In the genomic region with DNA sequence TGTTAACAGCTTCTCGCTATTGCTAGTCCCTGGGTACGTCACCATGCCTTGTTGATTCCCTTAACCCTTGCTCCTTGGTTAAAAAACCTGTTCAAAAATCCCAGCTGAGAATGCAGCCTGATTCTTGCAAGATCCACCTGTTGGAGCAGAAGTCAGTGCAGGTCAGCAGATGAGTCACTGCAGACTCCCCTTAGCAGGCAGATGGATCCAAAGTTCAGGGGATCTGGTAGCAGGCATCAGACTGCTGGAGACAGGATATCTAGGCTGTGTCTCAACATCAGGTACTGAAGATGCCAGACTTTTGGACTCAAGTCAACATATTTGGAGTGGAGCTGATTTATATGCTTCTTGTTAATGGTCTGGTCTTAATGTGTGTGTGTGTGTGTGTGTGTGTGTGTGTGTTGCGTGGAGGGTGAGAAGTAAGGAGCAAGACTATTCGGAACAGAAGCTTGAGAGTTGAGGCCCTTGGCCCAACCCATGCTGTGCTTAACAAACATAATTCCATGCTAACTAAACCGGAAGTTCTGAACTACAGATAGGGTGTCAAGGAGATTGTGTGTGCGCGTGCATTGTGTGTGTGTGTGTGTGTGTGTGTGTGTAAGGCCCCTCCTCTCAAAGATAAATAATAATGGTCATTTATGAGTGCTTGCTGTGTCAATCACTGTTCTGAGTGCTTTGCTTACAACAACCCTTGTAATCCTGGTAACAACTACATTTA, we compare ENCODE assay signal across 11 cellular contexts. TPM values are rescaled to one million over a fixed set of nuclear protein-coding genes. Genes with fewer than 3 reads are reported as not detected.
A peak's percentile ranks its signal among the peaks of the same experiment; 100 is the strongest.
DNase-seq lines count a peak whose midpoint lies in the region; ATAC-seq and TF ChIP-seq lines count a peak whose summit lies in the region.
"Had no signal": no experiment of that assay in that cellular context is flagged by ENCODE, and none has a peak within 500 bp of the region (broad histone marks: within the 10 kb centered on the region; RNA-seq: fewer than 3 reads in every experiment).

No MANE protein-coding gene starts in this region.

- H3K4me3 ChIP-seq in CD8-positive, alpha-beta T cell (ENCODE audit: low read depth, low read length) = no peak overlapping the region
- H3K4me3 ChIP-seq in A673 (ENCODE audit: low read depth, low read length, poor library complexity, severe bottlenecking) (no peak overlapping the region), lower leg skin (ENCODE audit: low read depth, poor library complexity, severe bottlenecking) (no peak overlapping the region)

- no TSS peak for BruUV-seq in A673 (replicated peaks; lab: Mats Ljungman, UMichigan)

- H3K27me3 ChIP-seq in CD8-positive, alpha-beta T cell (ENCODE audit: insufficient read depth, low read length) = no peaks in the 10 kb centered on the region
- H3K27me3 ChIP-seq in A673 (replicated peaks; ENCODE audit: insufficient read depth, low read depth, low read length, poor library complexity) = no peaks in the 10 kb centered on the region

- peak overlapping the region; percentile 85 for H3K4me3 Mint-ChIP-seq in CD8-positive, alpha-beta T cell
- H3K4me3 Mint-ChIP-seq in HFFc6 = peak overlapping the region; percentile 98; the same call in 1 of the 2 replicates
- peak overlapping the region; percentile 85 for H3K4me3 Mint-ChIP-seq in activated T-helper 2 cell treated with anti-CD3 and anti-CD28 coated beads, Interferon-gamma antibody, Interleukin-2, Interleukin-4, amounts not matched to agents 10 μg/mL and 5 μg/mL and 100 μg/mL, durations not matched to agents 14 hours and 24 hours and 36 hours (ENCODE audit: low read depth)

- peaks cover 9% of the 10 kb centered on the region for H3K4me1 ChIP-seq in CD8-positive, alpha-beta T cell (ENCODE audit: insufficient read depth, low read length)
- H3K4me1 ChIP-seq in A673 (ENCODE audit: insufficient read depth, low read length, poor library complexity, severe bottlenecking) = peaks cover under 1% of the 10 kb centered on the region

- H3K4me1 Mint-ChIP-seq in CD8-positive, alpha-beta T cell (ENCODE audit: low read depth) = peaks cover 22% of the 10 kb centered on the region
- peaks cover 44% of the 10 kb centered on the region for H3K4me1 Mint-ChIP-seq in HFFc6 (ENCODE audit: low read depth)
- peaks cover 35% of the 10 kb centered on the region for H3K4me1 Mint-ChIP-seq in activated T-helper 2 cell treated with anti-CD3 and anti-CD28 coated beads, Interferon-gamma antibody, Interleukin-2, Interleukin-4, amounts not matched to agents 10 μg/mL and 5 μg/mL and 100 μg/mL, durations not matched to agents 14 hours and 24 hours and 36 hours (ENCODE audit: low read depth)

- H3K27ac ChIP-seq in CD8-positive, alpha-beta T cell (ENCODE audit: low read depth, low read length) = no peak overlapping the region
- no peak overlapping the region for H3K27ac ChIP-seq in A673 (ENCODE audit: low read depth, low read length, poor library complexity, severe bottlenecking)

- H3K9me3 Mint-ChIP-seq in CD8-positive, alpha-beta T cell = no peaks in the 10 kb centered on the region
- no peaks in the 10 kb centered on the region for H3K9me3 Mint-ChIP-seq in HFFc6
- H3K9me3 Mint-ChIP-seq in activated T-helper 2 cell treated with anti-CD3 and anti-CD28 coated beads, Interferon-gamma antibody, Interleukin-2, Interleukin-4, amounts not matched to agents 10 μg/mL and 5 μg/mL and 100 μg/mL, durations not matched to agents 14 hours and 24 hours and 36 hours = no peaks in the 10 kb centered on the region

- no peak for TF ChIP-seq CTCF in CD8-positive, alpha-beta T cell (IDR thresholded peaks at IDR 0.05)
- TF ChIP-seq CTCF in HFFc6 (IDR thresholded peaks at IDR 0.05) = no peak
- no peak for TF ChIP-seq CTCF in A673 (conservative IDR thresholded peaks at IDR 0.05; ENCODE audit: low read depth, low read length)
- TF ChIP-seq CTCF in lower leg skin (IDR thresholded peaks at IDR 0.05) = no peak

- DNase-seq in CD8-positive, alpha-beta T cell = no peak
- no peak for DNase-seq in HFFc6
- no peak for DNase-seq in activated T-helper 2 cell treated with anti-CD3 and anti-CD28 coated beads, Interferon-gamma antibody, Interleukin-2, Interleukin-4, amounts not matched to agents 10 μg/mL and 5 μg/mL and 100 μg/mL, durations not matched to agents 14 hours and 24 hours and 36 hours (ENCODE audit: low spot score)
- DNase-seq in mucosa of gallbladder (ENCODE audit: low spot score) = peak; percentile 68
- no peak for DNase-seq in A673 (ENCODE audit: low spot score)
- DNase-seq in lower leg skin (ENCODE audit: low spot score in 2 of 2) = no peak
- no peak for DNase-seq in cerebellum (ENCODE audit: low spot score)
- DNase-seq: dermis blood vessel endothelial cell, retina, RPMI8226 had no signal

- intact Hi-C loops in CD8-positive, alpha-beta T cell (cut with DNase I, micrococcal nuclease) = loop anchor here in 1 of 2 experiments (5.0 kb wide), 1 partner anchor 43 kb away; no protein-coding TSS in a partner anchor
- intact Hi-C loops in activated T-helper 2 cell treated with anti-CD3 and anti-CD28 coated beads, Interferon-gamma antibody, Interleukin-2, Interleukin-4, amounts not matched to agents 10 μg/mL and 5 μg/mL and 100 μg/mL, durations not matched to agents 14 hours and 24 hours and 36 hours (cut with micrococcal nuclease) = loop anchor here (5.0 kb wide), 1 partner anchor 38 kb away; no protein-coding TSS in a partner anchor
- intact Hi-C loops in A673 (cut with micrococcal nuclease; ENCODE audit: unreplicated experiment) = no loop called here
- intact Hi-C loops in lower leg skin (cut with DNase I; ENCODE audit: low total_unique reads) = no loop called here

- H3K36me3 ChIP-seq in CD8-positive, alpha-beta T cell (ENCODE audit: insufficient read depth, low read length) = no peaks in the 10 kb centered on the region
- no peaks in the 10 kb centered on the region for H3K36me3 ChIP-seq in A673 (ENCODE audit: insufficient read depth, low read length, poor library complexity, severe bottlenecking)

- H3K27me3 Mint-ChIP-seq in CD8-positive, alpha-beta T cell (ENCODE audit: low read depth) = peaks cover 13% of the 10 kb centered on the region
- peaks cover 3% of the 10 kb centered on the region; the same call in 1 of the 2 replicates for H3K27me3 Mint-ChIP-seq in HFFc6 (ENCODE audit: insufficient read depth)
- H3K27me3 Mint-ChIP-seq in activated T-helper 2 cell treated with anti-CD3 and anti-CD28 coated beads, Interferon-gamma antibody, Interleukin-2, Interleukin-4, amounts not matched to agents 10 μg/mL and 5 μg/mL and 100 μg/mL, durations not matched to agents 14 hours and 24 hours and 36 hours (ENCODE audit: low read depth) = peaks cover 6% of the 10 kb centered on the region

- ATAC-seq in CD8-positive, alpha-beta T cell = no peak
- no peak for ATAC-seq in HG03439 (IDR thresholded peaks at IDR 0.05; ENCODE audit: unreplicated experiment)

- no peak for TF ChIP-seq POLR2A in lower leg skin (IDR thresholded peaks at IDR 0.05)

- H3K9me3 ChIP-seq in CD8-positive, alpha-beta T cell (ENCODE audit: low read length) = no peaks in the 10 kb centered on the region
- no peaks in the 10 kb centered on the region for H3K9me3 ChIP-seq in A673 (ENCODE audit: low read depth, low read length, poor library complexity, severe bottlenecking)

- CTCF ChIA-PET in CD8-positive, alpha-beta T cell (lab: Charles Lee) = no interaction called here
- CTCF ChIA-PET in A673 (lab: Charles Lee) = no interaction called here

- no peaks in the 10 kb centered on the region for H3K36me3 Mint-ChIP-seq in CD8-positive, alpha-beta T cell
- peaks cover 8% of the 10 kb centered on the region; the same call in 1 of the 2 replicates for H3K36me3 Mint-ChIP-seq in HFFc6 (ENCODE audit: low read depth)
- peaks cover 5% of the 10 kb centered on the region for H3K36me3 Mint-ChIP-seq in activated T-helper 2 cell treated with anti-CD3 and anti-CD28 coated beads, Interferon-gamma antibody, Interleukin-2, Interleukin-4, amounts not matched to agents 10 μg/mL and 5 μg/mL and 100 μg/mL, durations not matched to agents 14 hours and 24 hours and 36 hours (ENCODE audit: low read depth)

- 82 to 85% methylated on average over 7 of the region's 7 CpGs for WGBS in lower leg skin, 2 donors

- H3K27ac Mint-ChIP-seq in CD8-positive, alpha-beta T cell = no peak overlapping the region
- no peak overlapping the region; the same call in 1 of the 2 replicates for H3K27ac Mint-ChIP-seq in HFFc6
- H3K27ac Mint-ChIP-seq in activated T-helper 2 cell treated with anti-CD3 and anti-CD28 coated beads, Interferon-gamma antibody, Interleukin-2, Interleukin-4, amounts not matched to agents 10 μg/mL and 5 μg/mL and 100 μg/mL, durations not matched to agents 14 hours and 24 hours and 36 hours = no peak overlapping the region

- POLR2A ChIA-PET in CD8-positive, alpha-beta T cell (lab: Charles Lee) = interaction anchor here (0.8 kb wide), 1 partner anchor 12 kb away, joined by 3 read pairs; no protein-coding TSS in a partner anchor
- POLR2A ChIA-PET in A673 (lab: Charles Lee; ENCODE audit: low non-redundant PET) = no interaction called here

RNA-seq across cellular contexts. Expression of gene C3orf52, which starts 1.1 kb away (rescaled TPM):
- under 1 TPM; 0.19 to 0.78 TPM for total RNA-seq in CD8-positive, alpha-beta T cell
- total RNA-seq in HFFc6 (2021; fragmentation: NEBNext Ultra II Directional; extraction: Animal tissue kit (Norgen Biotek cat#: 25700)) = 10 to 100 TPM in 5 of 6 experiments, 1 to 10 TPM in 1; 9.7 to 11.6 (median 10.7) TPM
- total RNA-seq in activated T-helper 2 cell treated with anti-CD3 and anti-CD28 coated beads, Interferon-gamma antibody, Interleukin-2, Interleukin-4, amounts not matched to agents 10 μg/mL and 5 μg/mL and 100 μg/mL, durations not matched to agents 14 hours and 24 hours and 36 hours = 11.7 and 13.3 TPM in 2 replicates
- total RNA-seq in mucosa of gallbladder (24.3 TPM), A673 (2021) (0.73 and 1.0 TPM in 2 replicates), lower leg skin (100 to 1,000 TPM in 1 of 4 donors, 10 to 100 TPM in 3; 57.8 to 118 (median 86.4) TPM), cerebellum (1.00 TPM)

RNA-seq across cellular contexts. Expression of gene GCSAM, which starts 47.9 kb away (rescaled TPM):
- total RNA-seq in CD8-positive, alpha-beta T cell = 1 to 10 TPM; 3.1 to 4.3 TPM
- total RNA-seq in HFFc6 (2021; fragmentation: NEBNext Ultra II Directional; extraction: Animal tissue kit (Norgen Biotek cat#: 25700)) = not detected
- total RNA-seq in activated T-helper 2 cell treated with anti-CD3 and anti-CD28 coated beads, Interferon-gamma antibody, Interleukin-2, Interleukin-4, amounts not matched to agents 10 μg/mL and 5 μg/mL and 100 μg/mL, durations not matched to agents 14 hours and 24 hours and 36 hours = 1.6 and 1.9 TPM in 2 replicates
- total RNA-seq in mucosa of gallbladder = 0.37 TPM
- not detected in 2 replicates for total RNA-seq in A673 (2021)
- 1 to 10 TPM in 1 of 4 donors, under 1 TPM in 2, not detected in 1; 0.52 to 1.8 (median 0.91) TPM for total RNA-seq in lower leg skin
- total RNA-seq in cerebellum = 0.27 TPM
- total RNA-seq: dermis blood vessel endothelial cell had no signal

RNA-seq across cellular contexts. Expression of gene TMPRSS7, which starts 50.6 kb away (rescaled TPM):
- not detected for total RNA-seq in CD8-positive, alpha-beta T cell
- under 1 TPM in 1 of 6 experiments, not detected in 5; 0.10 TPM for total RNA-seq in HFFc6 (2021; fragmentation: NEBNext Ultra II Directional; extraction: Animal tissue kit (Norgen Biotek cat#: 25700))
- not detected in 2 replicates for total RNA-seq in activated T-helper 2 cell treated with anti-CD3 and anti-CD28 coated beads, Interferon-gamma antibody, Interleukin-2, Interleukin-4, amounts not matched to agents 10 μg/mL and 5 μg/mL and 100 μg/mL, durations not matched to agents 14 hours and 24 hours and 36 hours
- total RNA-seq in mucosa of gallbladder (0.12 TPM), A673 (2021) (not detected in 2 replicates), lower leg skin (under 1 TPM in 3 of 4 donors, not detected in 1; 0.23 to 0.34 (median 0.29) TPM), cerebellum (0.36 TPM)
- total RNA-seq: dermis blood vessel endothelial cell had no signal
